ENCODE assay signal across 8 cellular contexts in genomic region chr3:51982352-51982837, GRCh38. TPM values are rescaled to one million over a fixed set of nuclear protein-coding genes. Genes with fewer than 3 reads are reported as not detected.
DNase-seq lines count a peak whose midpoint lies in the region; ATAC-seq and TF ChIP-seq lines count a peak whose summit lies in the region.

No MANE protein-coding gene starts in this region.

- DNase-seq in BE2C (peak; percentile 40), NCI-H2196 (lab: John Stamatoyannopoulos, UW; ENCODE audit: unreplicated experiment) (peak; percentile 30), iPS DF 6.9 (ENCODE audit: low read depth, low spot score) (no peak), CD1c-positive myeloid dendritic cell (ENCODE audit: extremely low spot score) (no peak)
- peak; percentile 56 for DNase-seq in activated naive CD8-positive, alpha-beta T cell treated with anti-CD3 and anti-CD28 coated beads, Interleukin-2, amount 50 U/mL, for 24 hours

- no peak for TF ChIP-seq POLR2A in GM18505 (IDR thresholded peaks at IDR 0.05; ENCODE audit: borderline replicate concordance, extremely low read depth, insufficient read depth, insufficient read length)

- H3K36me3 ChIP-seq in BE2C (no peaks in the 10 kb centered on the region), iPS DF 6.9 (ENCODE audit: control insufficient read depth, insufficient read depth, low read length) (no peaks in the 10 kb centered on the region), skeletal muscle tissue (ENCODE audit: control insufficient read depth in 3 of 3, insufficient read depth in 3 of 3, low read length in 3 of 3) (peaks cover 3 to 9% (median 8%) of the 10 kb centered on the region in 3 donors)

- H3K27me3 ChIP-seq in BE2C = no peaks in the 10 kb centered on the region
- no peaks in the 10 kb centered on the region; the same call in 1 of the 2 replicates for H3K27me3 ChIP-seq in iPS DF 6.9 (ENCODE audit: control insufficient read depth, insufficient read depth, low read length)
- no peaks in the 10 kb centered on the region for H3K27me3 ChIP-seq in skeletal muscle tissue (ENCODE audit: control insufficient read depth in 3 of 3, insufficient read depth in 3 of 3, low read length in 3 of 3)

- peak overlapping the region; percentile 91 for H3K27ac Mint-ChIP-seq in activated naive CD8-positive, alpha-beta T cell treated with anti-CD3 and anti-CD28 coated beads, Interleukin-2, amount 50 U/mL, for 24 hours

- H3K9me3 ChIP-seq in BE2C = no peaks in the 10 kb centered on the region
- H3K9me3 ChIP-seq in iPS DF 6.9 (ENCODE audit: control insufficient read depth, insufficient read depth, low read length) = no peaks in the 10 kb centered on the region
- H3K9me3 ChIP-seq in skeletal muscle tissue (ENCODE audit: control insufficient read depth in 3 of 3, low read length in 3 of 3) = no peaks in the 10 kb centered on the region

- no peaks in the 10 kb centered on the region for H3K4me1 ChIP-seq in BE2C
- peaks cover 4% of the 10 kb centered on the region; the same call in 1 of the 2 replicates for H3K4me1 ChIP-seq in iPS DF 6.9 (ENCODE audit: control insufficient read depth, insufficient read depth, low read length)
- H3K4me1 ChIP-seq in skeletal muscle tissue (ENCODE audit: control insufficient read depth in 3 of 3, insufficient read depth in 3 of 3, low read length in 3 of 3) = peaks cover 17 to 30% (median 23%) of the 10 kb centered on the region in 3 donors

- H3K4me3 ChIP-seq in BE2C (ENCODE audit: low read depth, low read length) (peak overlapping the region; percentile 59), iPS DF 6.9 (ENCODE audit: low read length) (peak overlapping the region; percentile 14; the same call in 1 of the 2 replicates), skeletal muscle tissue (ENCODE audit: low read length in 3 of 3) (peak overlapping the region; percentile 77 to 92 (median 87))

- H3K27ac ChIP-seq in iPS DF 6.9 (ENCODE audit: low read length) = no peak overlapping the region
- H3K27ac ChIP-seq in skeletal muscle tissue (ENCODE audit: low read depth, low read length) = peak overlapping the region; percentile 95

- ATAC-seq in GM18505 (IDR thresholded peaks at IDR 0.05; ENCODE audit: unreplicated experiment) (peak; percentile 39), HG02852 (IDR thresholded peaks at IDR 0.05; ENCODE audit: unreplicated experiment) (peak; percentile 38)
- peak; percentile 40 for ATAC-seq in activated naive CD8-positive, alpha-beta T cell treated with anti-CD3 and anti-CD28 coated beads, Interleukin-2, amount 50 U/mL, for 24 hours

- peak; percentile 60 for TF ChIP-seq CTCF in BE2C (IDR thresholded peaks at IDR 0.05; ENCODE audit: low read depth, low read length)

- WGBS in iPS DF 6.9 (ENCODE audit: insufficient coverage, insufficient read length) = no CpG with 5 or more reads among the region's 4 CpGs

- no peaks in the 10 kb centered on the region for H3K27me3 Mint-ChIP-seq in activated naive CD8-positive, alpha-beta T cell treated with anti-CD3 and anti-CD28 coated beads, Interleukin-2, amount 50 U/mL, for 24 hours

- peak overlapping the region; percentile 87 to 93 (median 93) for H3K9ac ChIP-seq in skeletal muscle tissue (ENCODE audit: low read depth in 1 of 3, low read length in 3 of 3)

- peak overlapping the region; percentile 92 for H3K4me3 Mint-ChIP-seq in activated naive CD8-positive, alpha-beta T cell treated with anti-CD3 and anti-CD28 coated beads, Interleukin-2, amount 50 U/mL, for 24 hours

- H3K36me3 Mint-ChIP-seq in activated naive CD8-positive, alpha-beta T cell treated with anti-CD3 and anti-CD28 coated beads, Interleukin-2, amount 50 U/mL, for 24 hours (ENCODE audit: low read depth) = no peaks in the 10 kb centered on the region

- no peaks in the 10 kb centered on the region for H3K9me3 Mint-ChIP-seq in activated naive CD8-positive, alpha-beta T cell treated with anti-CD3 and anti-CD28 coated beads, Interleukin-2, amount 50 U/mL, for 24 hours

- H3K4me1 Mint-ChIP-seq in activated naive CD8-positive, alpha-beta T cell treated with anti-CD3 and anti-CD28 coated beads, Interleukin-2, amount 50 U/mL, for 24 hours = peaks cover 27% of the 10 kb centered on the region

RNA-seq across cellular contexts. Expression of gene ACY1, which starts 0.9 kb away (rescaled TPM):
- 18.6 TPM for polyA plus RNA-seq in BE2C (2012; ENCODE audit: insufficient read depth, insufficient read length, low read depth)
- total RNA-seq in skeletal muscle tissue = 14.6 TPM

RNA-seq across cellular contexts. Expression of gene ABHD14A, which starts 7.5 kb away (rescaled TPM):
- polyA plus RNA-seq in BE2C (2012; ENCODE audit: insufficient read depth, insufficient read length, low read depth) = 49.5 TPM
- total RNA-seq in skeletal muscle tissue = 8.9 TPM

RNA-seq across cellular contexts. Expression of gene ABHD14B, which starts 8.5 kb away (rescaled TPM):
- polyA plus RNA-seq in BE2C (2012; ENCODE audit: insufficient read depth, insufficient read length, low read depth) = 33.3 TPM
- total RNA-seq in skeletal muscle tissue = 7.8 TPM

RNA-seq across cellular contexts. Expression of gene RPL29, which starts 13.3 kb away (rescaled TPM):
- polyA plus RNA-seq in BE2C (2012; ENCODE audit: insufficient read depth, insufficient read length, low read depth) = 1,880 TPM
- 1,532 TPM for total RNA-seq in skeletal muscle tissue

RNA-seq across cellular contexts. Expression of gene PCBP4, which starts 15.1 kb away (rescaled TPM):
- polyA plus RNA-seq in BE2C (2012; ENCODE audit: insufficient read depth, insufficient read length, low read depth) = 237 TPM
- 33.4 TPM for total RNA-seq in skeletal muscle tissue

Comparison
In these comparisons a context has a peak if more than half of its experiments do, and no peak if none do; other contexts are left out.
1. DNase-seq: peak in BE2C (single experiment), NCI-H2196 (single experiment) and activated naive CD8-positive, alpha-beta T cell treated with anti-CD3 and anti-CD28 coated beads, Interleukin-2, amount 50 U/mL, for 24 hours (single experiment); none in iPS DF 6.9 (single experiment) and CD1c-positive myeloid dendritic cell (single experiment).
2. H3K4me3 ChIP-seq: peak in every context shown above with its lines; median percentile 87 in skeletal muscle tissue; 59 in BE2C; 14 in iPS DF 6.9.
3. Peak in every context shown above with its lines, with median percentiles within 50 percentile points of each other: ATAC-seq.